8 cellular contexts compared by ENCODE assay signal in genomic region chr15:68298882-68299381, GRCh38. TPM values are rescaled to one million over a fixed set of nuclear protein-coding genes. Genes with fewer than 3 reads are reported as not detected.
DNase-seq lines count a peak whose midpoint lies in the region; ATAC-seq and TF ChIP-seq lines count a peak whose summit lies in the region.

No MANE protein-coding gene starts in this region.

- TF ChIP-seq CTCF in GM10248 (IDR thresholded peaks at IDR 0.05; ENCODE audit: control extremely low read depth, extremely low read depth, low read depth, missing control alignments) (no peak), HL-60 (IDR thresholded peaks at IDR 0.05; ENCODE audit: insufficient read depth, low read length) (no peak), neutrophil (IDR thresholded peaks at IDR 0.05) (no peak), endodermal cell (conservative IDR thresholded peaks at IDR 0.05) (no peak)

- WGBS in endodermal cell (ENCODE audit: insufficient coverage in 1 of 2, insufficient read length in 1 of 2), 2 experiments = 97% methylated on average over 4 to 6 of the region's 6 CpGs

- peak; percentile 79 for ATAC-seq in GM21367 (IDR thresholded peaks at IDR 0.05; ENCODE audit: unreplicated experiment)
- ATAC-seq in central memory CD8-positive, alpha-beta T cell (replicated peaks; ENCODE audit: extremely low read depth, poor library complexity, severe bottlenecking) = peak; percentile 83

- H3K27ac ChIP-seq in HL-60 (replicated peaks) (peak overlapping the region; percentile 37), neutrophil (peak overlapping the region; percentile 61), endodermal cell (ENCODE audit: low read depth, low read length) (no peak overlapping the region)

- CTCF ChIA-PET in GM10248 (lab: Yijun Ruan, JAX) = interaction anchor here (1.0 to 2.6 kb wide), 5 partner anchors 8 to 46 kb away, joined by 3 to 24 read pairs (median 4); no protein-coding TSS in a partner anchor

- peak; percentile 70 for DNase-seq in GM10248 (ENCODE audit: extremely low spot score)
- DNase-seq in HL-60 (ENCODE audit: low read depth in 1 of 2, low spot score in 1 of 2) = peak in 1 of 2 experiments; percentile 22
- DNase-seq in central memory CD8-positive, alpha-beta T cell (ENCODE audit: low spot score in 2 of 2) = no peak
- no peak for DNase-seq in effector CD8-positive, alpha-beta T cell (lab: John Stamatoyannopoulos, UW)
- no peak for DNase-seq in NCI-H510A (lab: John Stamatoyannopoulos, UW)
- DNase-seq in endodermal cell = no peak

- H3K4me3 ChIP-seq in HL-60 (replicated peaks; ENCODE audit: insufficient read depth, low read length) (peak overlapping the region; percentile 23), neutrophil (ENCODE audit: low read depth in 1 of 2, low read length in 1 of 2) (peak overlapping the region in 1 of 2 experiments; percentile 37), endodermal cell (ENCODE audit: low read length) (no peak overlapping the region)

- POLR2A ChIA-PET in GM10248 (lab: Yijun Ruan, JAX) = no interaction called here

- H3K9ac ChIP-seq in endodermal cell (ENCODE audit: extremely low read depth, low read length, poor library complexity, severe bottlenecking) = no peak overlapping the region

- H3K27me3 Mint-ChIP-seq in central memory CD8-positive, alpha-beta T cell = no peaks in the 10 kb centered on the region
- no peaks in the 10 kb centered on the region for H3K27me3 Mint-ChIP-seq in endodermal cell (ENCODE audit: insufficient read depth)

- peak overlapping the region; percentile 62 for H3K4me3 Mint-ChIP-seq in central memory CD8-positive, alpha-beta T cell
- H3K4me3 Mint-ChIP-seq in endodermal cell = no peak overlapping the region

- H3K36me3 Mint-ChIP-seq in central memory CD8-positive, alpha-beta T cell (ENCODE audit: insufficient read depth) = peaks cover 2% of the 10 kb centered on the region
- H3K36me3 Mint-ChIP-seq in endodermal cell (ENCODE audit: low read depth) = peaks cover 4% of the 10 kb centered on the region

- peak overlapping the region; percentile 89 for H3K27ac Mint-ChIP-seq in central memory CD8-positive, alpha-beta T cell (ENCODE audit: low read depth)
- H3K27ac Mint-ChIP-seq in endodermal cell = no peak overlapping the region

- H3K9me3 Mint-ChIP-seq in central memory CD8-positive, alpha-beta T cell = no peaks in the 10 kb centered on the region
- H3K9me3 Mint-ChIP-seq in endodermal cell = no peaks in the 10 kb centered on the region

- H3K27me3 ChIP-seq in HL-60 (ENCODE audit: insufficient read depth, poor library complexity, severe bottlenecking) = no peaks in the 10 kb centered on the region
- H3K27me3 ChIP-seq in neutrophil = no peaks in the 10 kb centered on the region
- no peaks in the 10 kb centered on the region for H3K27me3 ChIP-seq in endodermal cell (ENCODE audit: control insufficient read depth, insufficient read depth, low read length, poor library complexity, severe bottlenecking)

- H3K4me1 Mint-ChIP-seq in central memory CD8-positive, alpha-beta T cell = peaks cover 15% of the 10 kb centered on the region
- no peaks in the 10 kb centered on the region for H3K4me1 Mint-ChIP-seq in endodermal cell

- H3K36me3 ChIP-seq in neutrophil (no peaks in the 10 kb centered on the region), endodermal cell (ENCODE audit: control insufficient read depth, insufficient read depth, low read length) (peaks cover 23% of the 10 kb centered on the region)

- no peaks in the 10 kb centered on the region for H3K9me3 ChIP-seq in neutrophil
- no peaks in the 10 kb centered on the region for H3K9me3 ChIP-seq in endodermal cell (ENCODE audit: control insufficient read depth, low read length)

- H3K4me1 ChIP-seq in neutrophil (ENCODE audit: control insufficient read depth in 1 of 2, insufficient read depth in 1 of 2, low read depth in 1 of 2, low read length in 1 of 2) = peaks cover 10 to 14% of the 10 kb centered on the region in 2 experiments
- H3K4me1 ChIP-seq in endodermal cell (ENCODE audit: control insufficient read depth, insufficient read depth, low read length) = no peaks in the 10 kb centered on the region

RNA-seq across cellular contexts. Expression of gene FEM1B, which starts 21.4 kb away (rescaled TPM):
- 10 to 100 TPM; 65.4 to 67.9 TPM for total RNA-seq in endodermal cell
- polyA plus RNA-seq in endodermal cell (2013, experiment 1 of 2) = 36.2 TPM
- polyA plus RNA-seq in endodermal cell (2013, experiment 2 of 2) = 34.3 TPM
